14 cellular contexts compared by ENCODE assay signal in genomic region chr12:131682511-131682895, GRCh38. TPM values are rescaled to one million over a fixed set of nuclear protein-coding genes. Genes with fewer than 3 reads are reported as not detected.
DNase-seq lines count a peak whose midpoint lies in the region; ATAC-seq, FAIRE-seq and TF ChIP-seq lines count a peak whose summit lies in the region.
"Had no signal": no experiment of that assay in that cellular context is flagged by ENCODE, and none has a peak within 500 bp of the region (broad histone marks: within the 10 kb centered on the region; RNA-seq: fewer than 3 reads in every experiment).

No MANE protein-coding gene starts in this region.

- no peak for TF ChIP-seq POLR2A in GM12878 (IDR thresholded peaks at IDR 0.05; ENCODE audit: low read depth, low read length)

- no peaks in the 10 kb centered on the region for H3K36me3 Mint-ChIP-seq in activated T-cell treated with anti-CD3 and anti-CD28 coated beads, Interleukin-2, amount 50 U/mL, for 4 hours (ENCODE audit: insufficient read depth)
- no peaks in the 10 kb centered on the region for H3K36me3 Mint-ChIP-seq in stimulated activated naive B cell treated with anti-CD40 and anti-IgM and Interleukin-4, amounts not matched to agents 10 μg/mL and 1 μg/mL and 100 μg/mL, for 72 hours
- H3K36me3 Mint-ChIP-seq in nephron progenitor cell (ENCODE audit: low read depth): no peaks in the 10 kb centered on the region

- H3K4me3 ChIP-seq in HUES6 (ENCODE audit: low read depth, low read length): peak overlapping the region; percentile 42
- no peak overlapping the region for H3K4me3 ChIP-seq in GM12878
- no peak overlapping the region for H3K4me3 ChIP-seq in A673 (ENCODE audit: low read depth, low read length, poor library complexity, severe bottlenecking)
- H3K4me3 ChIP-seq: psoas muscle, tibial artery had no signal

- RAD21 ChIA-PET in GM12878 (lab: Charles Lee; ENCODE audit: unreplicated experiment): no interaction called here

- peaks cover 9% of the 10 kb centered on the region for H3K4me1 Mint-ChIP-seq in activated T-cell treated with anti-CD3 and anti-CD28 coated beads, Interleukin-2, amount 50 U/mL, for 4 hours (ENCODE audit: low read depth)
- peaks cover 5 to 10% of the 10 kb centered on the region in 2 donors for H3K4me1 Mint-ChIP-seq in stimulated activated naive B cell treated with anti-CD40 and anti-IgM and Interleukin-4, amounts not matched to agents 10 μg/mL and 1 μg/mL and 100 μg/mL, for 72 hours
- peaks cover 26% of the 10 kb centered on the region for H3K4me1 Mint-ChIP-seq in nephron progenitor cell
- H3K4me1 Mint-ChIP-seq: activated B cell treated with CpG ODN at 0.5 μM for 24 hours had no signal

- H3K27ac ChIP-seq in HUES6 (ENCODE audit: low read depth, low read length): no peak overlapping the region
- H3K27ac ChIP-seq in GM12878 (ENCODE audit: control insufficient read depth, insufficient read depth): no peak overlapping the region
- no peak overlapping the region for H3K27ac ChIP-seq in A673 (ENCODE audit: low read depth, low read length, poor library complexity, severe bottlenecking)
- H3K27ac ChIP-seq: KMS-11, psoas muscle, tibial artery had no signal

- H3K9ac ChIP-seq in HUES6 (ENCODE audit: low read length) (no peak overlapping the region), GM12878 (ENCODE audit: control insufficient read depth, insufficient read depth, low read length) (no peak overlapping the region)
- H3K9ac ChIP-seq: KMS-11 had no signal

- FAIRE-seq in GM12878 (lab: Jason Lieb, UNC): no peak

- DNase-seq in activated T-cell treated with anti-CD3 and anti-CD28 coated beads, Interleukin-2, amount 50 U/mL, for 4 hours: no peak
- DNase-seq in activated T-cell treated with anti-CD3 and anti-CD28 coated beads for 4 hours (no peak), GM12878 (ENCODE audit: low read depth, low spot score) (no peak), A673 (ENCODE audit: low spot score) (no peak), nephron progenitor cell (no peak), NCI-H1417 (lab: John Stamatoyannopoulos, UW) (no peak)
- no peak for DNase-seq in stimulated activated naive B cell treated with anti-CD40 and anti-IgM and Interleukin-4, amounts not matched to agents 10 μg/mL and 1 μg/mL and 100 μg/mL, for 72 hours
- DNase-seq: activated B cell treated with CpG ODN at 0.5 μM for 24 hours, amniotic stem cell, mesenchymal stem cell had no signal

- H3K4me1 ChIP-seq in HUES6 (ENCODE audit: control insufficient read depth, insufficient read depth, low read length): peaks cover 11% of the 10 kb centered on the region
- no peaks in the 10 kb centered on the region for H3K4me1 ChIP-seq in GM12878 (ENCODE audit: control insufficient read depth, insufficient read depth, low read length)
- H3K4me1 ChIP-seq in A673 (ENCODE audit: insufficient read depth, low read length, poor library complexity, severe bottlenecking): no peaks in the 10 kb centered on the region
- H3K4me1 ChIP-seq: psoas muscle had no signal

- H4K20me1 ChIP-seq in GM12878 (ENCODE audit: control insufficient read depth, insufficient read depth): no peaks in the 10 kb centered on the region

- no peak for TF ChIP-seq RAD21 in GM12878 (IDR thresholded peaks at IDR 0.05; ENCODE audit: insufficient read depth, low read depth, low read length)

- in situ Hi-C loops in GM12878 (cut with MboI): no loop called here

- intact Hi-C loops in GM12878 (cut with micrococcal nuclease; ENCODE audit: unreplicated experiment): no loop called here
- intact Hi-C loops in A673 (cut with micrococcal nuclease; ENCODE audit: unreplicated experiment): no loop called here

- peak overlapping the region; percentile 20; the same call in 1 of the 2 replicates for H2AFZ ChIP-seq in GM12878 (ENCODE audit: control insufficient read depth, low read depth, low read length)

- no peak overlapping the region for H3K27ac Mint-ChIP-seq in stimulated activated naive B cell treated with anti-CD40 and anti-IgM and Interleukin-4, amounts not matched to agents 10 μg/mL and 1 μg/mL and 100 μg/mL, for 72 hours
- H3K27ac Mint-ChIP-seq in nephron progenitor cell: no peak overlapping the region
- H3K27ac Mint-ChIP-seq: activated B cell treated with CpG ODN at 0.5 μM for 24 hours had no signal

- peak; percentile 14 to 25 for ATAC-seq in activated T-cell treated with anti-CD3 and anti-CD28 coated beads, Interleukin-2, amount 50 U/mL, for 4 hours
- ATAC-seq in GM12878: peak; percentile 24
- ATAC-seq in stimulated activated naive B cell treated with anti-CD40 and anti-IgM and Interleukin-4, amounts not matched to agents 10 μg/mL and 1 μg/mL and 100 μg/mL, for 72 hours (replicated peaks): peak; percentile 18 to 28

- no peaks in the 10 kb centered on the region for H3K79me2 ChIP-seq in GM12878 (ENCODE audit: control insufficient read depth, insufficient read depth, low read length)

- H3K4me2 ChIP-seq in GM12878 (ENCODE audit: control insufficient read depth, insufficient read depth): no peak overlapping the region
- H3K4me2 ChIP-seq: KMS-11 had no signal

- H3K27me3 ChIP-seq in HUES6 (ENCODE audit: control insufficient read depth, insufficient read depth, low read length) (peaks cover 34% of the 10 kb centered on the region), GM12878 (replicated peaks in 1 of 2; ENCODE audit: control insufficient read depth in 2 of 2, insufficient read depth in 2 of 2, low read length in 1 of 2) (no peaks in the 10 kb centered on the region), A673 (replicated peaks; ENCODE audit: insufficient read depth, low read depth, low read length, poor library complexity) (peaks cover 6% of the 10 kb centered on the region)

- H3K36me3 ChIP-seq in HUES6 (ENCODE audit: control insufficient read depth, insufficient read depth, low read length) (no peaks in the 10 kb centered on the region), GM12878 (ENCODE audit: control insufficient read depth in 2 of 2, insufficient read depth in 2 of 2, low read length in 1 of 2) (no peaks in the 10 kb centered on the region), A673 (ENCODE audit: insufficient read depth, low read length, poor library complexity, severe bottlenecking) (no peaks in the 10 kb centered on the region)
- H3K36me3 ChIP-seq: tibial artery had no signal

- 51% methylated on average over 8 of the region's 10 CpGs for WGBS in GM12878 (ENCODE audit: insufficient coverage, insufficient replicate concordance, low lambda C conversion rate, missing lambda C conversion rate)

- no peak for TF ChIP-seq CTCF in GM12878 (IDR thresholded peaks at IDR 0.05 in 2 of 3, conservative IDR thresholded peaks at IDR 0.05 in 1 of 3; ENCODE audit: control insufficient read depth in 2 of 3, extremely low read depth in 1 of 3, insufficient read depth in 1 of 3, low read depth in 3 of 3, low read length in 3 of 3)
- TF ChIP-seq CTCF in A673 (conservative IDR thresholded peaks at IDR 0.05; ENCODE audit: low read depth, low read length): no peak
- TF ChIP-seq CTCF in nephron progenitor cell (IDR thresholded peaks at IDR 0.05): no peak

- SMC1A ChIA-PET in GM12878 (lab: Charles Lee; ENCODE audit: uncharacterized antibody, unreplicated experiment): no interaction called here

- TF ChIP-seq EP300 in GM12878 (IDR thresholded peaks at IDR 0.05; ENCODE audit: borderline replicate concordance in 1 of 2, control insufficient read depth in 1 of 2, low read depth in 2 of 2, low read length in 2 of 2): no peak

- no peaks in the 10 kb centered on the region for H3K9me3 ChIP-seq in HUES6 (ENCODE audit: control insufficient read depth, insufficient read depth, low read depth, low read length)
- no peaks in the 10 kb centered on the region; the same call in 2 of the 3 replicates for H3K9me3 ChIP-seq in GM12878 (replicated peaks; ENCODE audit: control insufficient read depth, insufficient read depth, low read length)
- no peaks in the 10 kb centered on the region for H3K9me3 ChIP-seq in A673 (ENCODE audit: low read depth, low read length, poor library complexity, severe bottlenecking)
- H3K9me3 ChIP-seq: psoas muscle, tibial artery had no signal

- no peaks in the 10 kb centered on the region for H3K9me3 Mint-ChIP-seq in activated T-cell treated with anti-CD3 and anti-CD28 coated beads, Interleukin-2, amount 50 U/mL, for 4 hours
- H3K9me3 Mint-ChIP-seq in stimulated activated naive B cell treated with anti-CD40 and anti-IgM and Interleukin-4, amounts not matched to agents 10 μg/mL and 1 μg/mL and 100 μg/mL, for 72 hours: no peaks in the 10 kb centered on the region
- no peaks in the 10 kb centered on the region for H3K9me3 Mint-ChIP-seq in nephron progenitor cell
- H3K9me3 Mint-ChIP-seq: activated B cell treated with CpG ODN at 0.5 μM for 24 hours had no signal

- CTCF ChIA-PET in GM12878 (lab: Yijun Ruan, JAX): no interaction called here
- CTCF ChIA-PET in A673 (lab: Charles Lee): no interaction called here

- BruUV-seq in GM12878 (replicated peaks; lab: Mats Ljungman, UMichigan) (no TSS peak), A673 (replicated peaks; lab: Mats Ljungman, UMichigan) (no TSS peak)

- POLR2A ChIA-PET in GM12878 (lab: Charles Lee): no interaction called here
- POLR2A ChIA-PET in A673 (lab: Charles Lee; ENCODE audit: low non-redundant PET): no interaction called here

- peaks cover 7% of the 10 kb centered on the region for H3K27me3 Mint-ChIP-seq in activated T-cell treated with anti-CD3 and anti-CD28 coated beads, Interleukin-2, amount 50 U/mL, for 4 hours (ENCODE audit: low read depth)
- H3K27me3 Mint-ChIP-seq in stimulated activated naive B cell treated with anti-CD40 and anti-IgM and Interleukin-4, amounts not matched to agents 10 μg/mL and 1 μg/mL and 100 μg/mL, for 72 hours: peaks cover 24 to 35% of the 10 kb centered on the region in 2 donors
- H3K27me3 Mint-ChIP-seq in nephron progenitor cell (ENCODE audit: low read depth, poor library complexity): peaks cover 44% of the 10 kb centered on the region

- no peak overlapping the region for H3K4me3 Mint-ChIP-seq in activated T-cell treated with anti-CD3 and anti-CD28 coated beads, Interleukin-2, amount 50 U/mL, for 4 hours
- no peak overlapping the region for H3K4me3 Mint-ChIP-seq in stimulated activated naive B cell treated with anti-CD40 and anti-IgM and Interleukin-4, amounts not matched to agents 10 μg/mL and 1 μg/mL and 100 μg/mL, for 72 hours
- no peak overlapping the region for H3K4me3 Mint-ChIP-seq in nephron progenitor cell
- H3K4me3 Mint-ChIP-seq: activated B cell treated with CpG ODN at 0.5 μM for 24 hours had no signal

RNA-seq across cellular contexts. Expression of gene SFSWAP, which starts 28.4 kb away (rescaled TPM):
- total RNA-seq in activated T-cell treated with anti-CD3 and anti-CD28 coated beads, Interleukin-2, amount 50 U/mL, for 4 hours: 10 to 100 TPM; 72.4 to 77.8 (median 76.7) TPM
- 165 and 166 TPM in 2 replicates for total RNA-seq in GM12878 (2013; cell fraction: nucleolus; rRNA removed)
- 29.7 and 31.7 TPM in 2 replicates for total RNA-seq in GM12878 (2014; rRNA removed)
- total RNA-seq in GM12878 (2014; rRNA removed; fragmentation: Illumina TruSeq; extraction: Trizol): 20.7 and 23.2 TPM in 2 replicates
- 44.1 and 48.6 TPM in 2 replicates for total RNA-seq in GM12878 (2021)
- 10.3 TPM for polyA plus RNA-seq in GM12878 (2011; ENCODE audit: low read depth)
- polyA plus RNA-seq in GM12878 (2011; rRNA removed): 11.9 and 17.4 TPM in 2 replicates
- polyA plus RNA-seq in GM12878 (2011; cell fraction: cytosol; rRNA removed): 11.7 and 19.0 TPM in 2 replicates
- 122 and 189 TPM in 2 replicates for polyA plus RNA-seq in GM12878 (2011; cell fraction: nucleus; rRNA removed)
- polyA plus RNA-seq in GM12878 (2012): 19.7 and 22.3 TPM in 2 replicates
- 28.4 and 33.2 TPM in 2 replicates for polyA plus RNA-seq in GM12878 (2014; fragmentation: Illumina TruSeq; extraction: Trizol)
- 1 to 10 TPM; 1.8 to 4.2 TPM for polyA plus RNA-seq in GM12878 (2014; fragmentation: Nextera tagmentation; extraction: Ambion mirVana)
- 31.9 and 35.7 TPM in 2 replicates for polyA plus RNA-seq in GM12878 (2014; rRNA removed)
- 10 to 100 TPM; 24.2 to 25.8 TPM for polyA plus RNA-seq in GM12878 (2016; fragmentation: Nextera tagmentation; extraction: Ambion mirVana)
- polyA minus RNA-seq in GM12878 (2011; rRNA and poly(A)+ RNA removed): 25.0 and 36.0 TPM in 2 replicates
- polyA minus RNA-seq in GM12878 (2011; cell fraction: cytosol; rRNA and poly(A)+ RNA removed): 15.7 and 17.8 TPM in 2 replicates
- 42.0 and 87.4 TPM in 2 replicates for polyA minus RNA-seq in GM12878 (2011; cell fraction: nucleus; rRNA and poly(A)+ RNA removed)
- 65.4 and 66.4 TPM in 2 replicates for total RNA-seq in A673 (2021)
